In genomic region chr6:37158508-37158907, GRCh38 we compare ENCODE assay signal across 24 cellular contexts. TPM values are rescaled to one million over a fixed set of nuclear protein-coding genes. Genes with fewer than 3 reads are reported as not detected.
A peak's percentile ranks its signal among the peaks of the same experiment; 100 is the strongest.
DNase-seq lines count a peak whose midpoint lies in the region; TF ChIP-seq lines count a peak whose summit lies in the region.
"Had no signal": no experiment of that assay in that cellular context is flagged by ENCODE, and none has a peak within 500 bp of the region (broad histone marks: within the 10 kb centered on the region; RNA-seq: fewer than 3 reads in every experiment).

No MANE protein-coding gene starts in this region.

- no peak overlapping the region for H3K4me3 Mint-ChIP-seq in CD14-positive monocyte
- H3K4me3 Mint-ChIP-seq: B cell; CD4-positive, alpha-beta memory T cell; CD4-positive, CD25-positive, alpha-beta regulatory T cell; CD8-positive, alpha-beta memory T cell had no signal

- peaks cover 0 to 5% (median 0%) of the 10 kb centered on the region in 7 donors for H3K9me3 Mint-ChIP-seq in CD14-positive monocyte
- H3K9me3 Mint-ChIP-seq: CD4-positive, alpha-beta memory T cell; CD4-positive, CD25-positive, alpha-beta regulatory T cell; CD8-positive, alpha-beta memory T cell had no signal

- no peak overlapping the region for H2AK5ac ChIP-seq in trophoblast cell (ENCODE audit: low read length)

- H2BK5ac ChIP-seq in trophoblast cell (ENCODE audit: low read depth, low read length, poor library complexity) = no peak overlapping the region

- no peak for DNase-seq in trophoblast cell
- no peak for DNase-seq in hypothalamus (lab: John Stamatoyannopoulos, UW)
- no peak for DNase-seq in CD14-positive monocyte (ENCODE audit: low spot score)
- DNase-seq in GM03348 (ENCODE audit: low spot score) = no peak
- no peak for DNase-seq in stimulated activated naive CD4-positive, alpha-beta T cell (lab: John Stamatoyannopoulos, UW)
- DNase-seq: 8988T; AML-193; CD4-positive, alpha-beta memory T cell; CD4-positive, CD25-positive, alpha-beta regulatory T cell; CD8-positive, alpha-beta memory T cell; COR-L47; DMS 273 treated with DMSO at 0.1 percent for 48 hours; DMS153; DMS53; DMS79; DND-41; EL; GDM1 had no signal

- peaks cover 21% of the 10 kb centered on the region for H3K4me1 Mint-ChIP-seq in CD14-positive monocyte

- POLR2A ChIA-PET in HEK293 (lab: Yijun Ruan, JAX) = interaction anchor here (1.0 kb wide), 1 partner anchor 32 kb away, joined by 3 read pairs; no protein-coding TSS in a partner anchor

- H3K23ac ChIP-seq in trophoblast cell (ENCODE audit: low read length) = no peak overlapping the region

- H3F3A ChIP-seq in OCI-LY1 (ENCODE audit: insufficient read depth, low read length) = peaks cover 16% of the 10 kb centered on the region
- peaks cover 60% of the 10 kb centered on the region for H3F3A ChIP-seq in SU-DHL-6 (ENCODE audit: insufficient read depth)

- no CpG with 5 or more reads among the region's 6 CpGs for WGBS in trophoblast cell (ENCODE audit: extremely low coverage, insufficient coverage, insufficient read length)

- H3K27ac Mint-ChIP-seq in CD14-positive monocyte = no peak overlapping the region
- H3K27ac Mint-ChIP-seq: B cell; CD4-positive, alpha-beta memory T cell; CD4-positive, CD25-positive, alpha-beta regulatory T cell; CD8-positive, alpha-beta memory T cell had no signal

- H3K9ac ChIP-seq in OCI-LY1 (ENCODE audit: low read length) (no peak overlapping the region), SU-DHL-6 (ENCODE audit: low read length) (no peak overlapping the region), trophoblast cell (ENCODE audit: low read length) (no peak overlapping the region)
- H3K9ac ChIP-seq: BLaER1 treated with 17β-estradiol and CSF1 and Interleukin-3, amounts not matched to agents 10 nM and 100 nM had no signal

- no peaks in the 10 kb centered on the region for H3K79me2 ChIP-seq in OCI-LY1 (ENCODE audit: insufficient read depth, low read length)
- no peaks in the 10 kb centered on the region for H3K79me2 ChIP-seq in SU-DHL-6 (ENCODE audit: insufficient read depth, low read length)
- H3K79me2 ChIP-seq in trophoblast cell (ENCODE audit: control insufficient read depth, insufficient read depth, low read length, poor library complexity) = no peaks in the 10 kb centered on the region

- no peak for TF ChIP-seq CTCF in HEK293 (tag by site-specific recombination; IDR thresholded peaks at IDR 0.05)
- no peak for TF ChIP-seq CTCF in OCI-LY1 (IDR thresholded peaks at IDR 0.05; ENCODE audit: low read length)
- no peak for TF ChIP-seq CTCF in SU-DHL-6 (IDR thresholded peaks at IDR 0.05; ENCODE audit: insufficient read depth, low read length, poor library complexity, severe bottlenecking)
- no peak for TF ChIP-seq CTCF in CD14-positive monocyte (IDR thresholded peaks at IDR 0.05)

- H3K14ac ChIP-seq in trophoblast cell (ENCODE audit: low read length) = no peak overlapping the region

- no peaks in the 10 kb centered on the region for H3K79me1 ChIP-seq in trophoblast cell (ENCODE audit: low read length)

- H3K4me1 ChIP-seq in HEK293 (ENCODE audit: control insufficient read depth, insufficient read depth, low read length) (peaks cover 7% of the 10 kb centered on the region), OCI-LY1 (ENCODE audit: insufficient read depth, low read length, severe bottlenecking) (peaks cover 70% of the 10 kb centered on the region), trophoblast cell (ENCODE audit: control insufficient read depth in 1 of 2, insufficient read depth in 2 of 2, low read length in 2 of 2) (no peaks in the 10 kb centered on the region)

- H3K4me2 ChIP-seq in OCI-LY1 (ENCODE audit: low read length) (no peak overlapping the region), SU-DHL-6 (ENCODE audit: low read depth, low read length, poor library complexity, severe bottlenecking) (no peak overlapping the region), trophoblast cell (ENCODE audit: low read length) (no peak overlapping the region)
- H3K4me2 ChIP-seq: BLaER1 treated with 17β-estradiol and CSF1 and Interleukin-3, amounts not matched to agents 10 nM and 100 nM had no signal

- peak overlapping the region; percentile 24 for H2BK120ac ChIP-seq in trophoblast cell (ENCODE audit: insufficient read depth, low read length, poor library complexity)

- no peak overlapping the region for H3K4ac ChIP-seq in trophoblast cell (ENCODE audit: low read depth, low read length)

- H3K9me3 ChIP-seq in HEK293 (ENCODE audit: control insufficient read depth, insufficient read depth, low read depth, low read length) (no peaks in the 10 kb centered on the region), OCI-LY1 (ENCODE audit: low read length) (no peaks in the 10 kb centered on the region), SU-DHL-6 (ENCODE audit: insufficient read depth, low read length) (no peaks in the 10 kb centered on the region), trophoblast cell (ENCODE audit: insufficient read depth, low read depth, low read length) (no peaks in the 10 kb centered on the region)
- H3K9me3 ChIP-seq: BLaER1 treated with 17β-estradiol and CSF1 and Interleukin-3, amounts not matched to agents 10 nM and 100 nM had no signal

- H3K27me3 ChIP-seq in OCI-LY1 (ENCODE audit: insufficient read depth, low read length) (no peaks in the 10 kb centered on the region), SU-DHL-6 (ENCODE audit: low read length) (no peaks in the 10 kb centered on the region), trophoblast cell (ENCODE audit: insufficient read depth, low read length) (no peaks in the 10 kb centered on the region)
- H3K27me3 ChIP-seq: BLaER1 treated with 17β-estradiol and CSF1 and Interleukin-3, amounts not matched to agents 10 nM and 100 nM had no signal

- H3K4me3 ChIP-seq in HEK293 (ENCODE audit: low read depth, low read length) = no peak overlapping the region
- no peak overlapping the region for H3K4me3 ChIP-seq in OCI-LY1 (ENCODE audit: low read depth, low read length, poor library complexity, severe bottlenecking)
- H3K4me3 ChIP-seq in SU-DHL-6 (ENCODE audit: insufficient read depth, low read length, poor library complexity, severe bottlenecking) = no peak overlapping the region
- H3K4me3 ChIP-seq in trophoblast cell (ENCODE audit: low read depth, low read length) = no peak overlapping the region
- H3K4me3 ChIP-seq: BLaER1 treated with 17β-estradiol and CSF1 and Interleukin-3, amounts not matched to agents 10 nM and 100 nM had no signal

- CTCF ChIA-PET in HEK293 (lab: Yijun Ruan, JAX) = interaction anchor here (1.5 kb wide), 1 partner anchor 108 kb away, joined by 8 read pairs; no protein-coding TSS in a partner anchor

- H3K18ac ChIP-seq in trophoblast cell (ENCODE audit: low read length) = no peak overlapping the region

- H2AFZ ChIP-seq in OCI-LY1 (ENCODE audit: low read length) (no peak overlapping the region), SU-DHL-6 (ENCODE audit: low read depth, low read length, severe bottlenecking) (no peak overlapping the region), trophoblast cell (ENCODE audit: insufficient read depth, low read length, poor library complexity) (no peak overlapping the region)

- peaks cover 0 to 2% (median 0%) of the 10 kb centered on the region in 3 donors for H3K27me3 Mint-ChIP-seq in CD14-positive monocyte (ENCODE audit: low read depth in 3 of 3)
- H3K27me3 Mint-ChIP-seq: B cell; CD4-positive, alpha-beta memory T cell; CD4-positive, CD25-positive, alpha-beta regulatory T cell had no signal

- H4K8ac ChIP-seq in trophoblast cell (ENCODE audit: low read depth, low read length) = no peak overlapping the region

- H4K20me1 ChIP-seq in OCI-LY1 (ENCODE audit: insufficient read depth, low read length) = no peaks in the 10 kb centered on the region
- no peaks in the 10 kb centered on the region for H4K20me1 ChIP-seq in SU-DHL-6 (ENCODE audit: low read depth, low read length)
- H4K20me1 ChIP-seq: BLaER1 treated with 17β-estradiol and CSF1 and Interleukin-3, amounts not matched to agents 10 nM and 100 nM had no signal

- H4K91ac ChIP-seq in trophoblast cell (ENCODE audit: low read depth, low read length) = no peak overlapping the region

- no peaks in the 10 kb centered on the region for H3K36me3 Mint-ChIP-seq in CD14-positive monocyte
- H3K36me3 Mint-ChIP-seq: CD4-positive, alpha-beta memory T cell; CD4-positive, CD25-positive, alpha-beta regulatory T cell; CD8-positive, alpha-beta memory T cell had no signal

- no peak overlapping the region for H4K12ac ChIP-seq in trophoblast cell (ENCODE audit: low read depth, low read length)

- H3K9me2 ChIP-seq in OCI-LY1 (ENCODE audit: low read depth, low read length) (no peaks in the 10 kb centered on the region), SU-DHL-6 (replicated peaks; ENCODE audit: insufficient read depth, low read length) (no peaks in the 10 kb centered on the region)

- H2BK12ac ChIP-seq in trophoblast cell (ENCODE audit: low read length) = no peak overlapping the region

- intact Hi-C loops in CD14-positive monocyte (cut with micrococcal nuclease) = no loop called here

- no peaks in the 10 kb centered on the region for H3K36me3 ChIP-seq in HEK293 (ENCODE audit: control insufficient read depth in 2 of 2, insufficient read depth in 1 of 2, low read length in 2 of 2)
- H3K36me3 ChIP-seq in OCI-LY1 (ENCODE audit: insufficient read depth, low read length) = no peaks in the 10 kb centered on the region
- no peaks in the 10 kb centered on the region for H3K36me3 ChIP-seq in SU-DHL-6 (ENCODE audit: low read length)
- no peaks in the 10 kb centered on the region for H3K36me3 ChIP-seq in trophoblast cell (ENCODE audit: control insufficient read depth in 1 of 2, insufficient read depth in 2 of 2, low read length in 2 of 2)
- H3K36me3 ChIP-seq: BLaER1 treated with 17β-estradiol and CSF1 and Interleukin-3, amounts not matched to agents 10 nM and 100 nM had no signal

- no peak overlapping the region for H3K27ac ChIP-seq in HEK293 (ENCODE audit: extremely low read depth, low read depth, low read length)
- H3K27ac ChIP-seq in OCI-LY1 (ENCODE audit: low read depth, low read length, poor library complexity, severe bottlenecking) = peak overlapping the region; percentile 60
- peak overlapping the region; percentile 43 for H3K27ac ChIP-seq in SU-DHL-6 (ENCODE audit: low read depth, low read length)
- H3K27ac ChIP-seq in trophoblast cell (ENCODE audit: low read depth, low read length) = no peak overlapping the region
- H3K27ac ChIP-seq: BLaER1 treated with 17β-estradiol and CSF1 and Interleukin-3, amounts not matched to agents 10 nM and 100 nM; C4-2B had no signal

TF ChIP-seq in HEK293, 187 proteins besides CTCF, POLR2A, EP300 and RAD21:
- TF ChIP-seq ZNF10 (tag by site-specific recombination; IDR thresholded peaks at IDR 0.05) = no peak
- peak; percentile 71; the same call in 1 of the 2 replicates for TF ChIP-seq ZNF121 (tag by site-specific recombination; IDR thresholded peaks at IDR 0.05)

RNA-seq across cellular contexts. Expression of gene PIM1, which starts 11.4 kb away (rescaled TPM):
- 11.8 and 13.2 TPM in 2 replicates for polyA plus RNA-seq in trophoblast cell (2013)
- 10 to 100 TPM; 20.5 to 24.4 TPM for polyA plus RNA-seq in CD14-positive monocyte

Comparison
In these comparisons a context has a peak if more than half of its experiments do, and no peak if none do; other contexts are left out.
1. H3K27ac ChIP-seq: peak in OCI-LY1 (single experiment) and SU-DHL-6 (single experiment); none in HEK293 (single experiment) and trophoblast cell (single experiment).